29 cellular contexts compared by ENCODE assay signal in genomic region chr7:143131777-143132176, GRCh38. TPM values are rescaled to one million over a fixed set of nuclear protein-coding genes. Genes with fewer than 3 reads are reported as not detected.
DNase-seq lines count a peak whose midpoint lies in the region; ATAC-seq and TF ChIP-seq lines count a peak whose summit lies in the region.
"Had no signal": no experiment of that assay in that cellular context is flagged by ENCODE, and none has a peak within 500 bp of the region (broad histone marks: within the 10 kb centered on the region; RNA-seq: fewer than 3 reads in every experiment).

PIP (plus strand) TSS chr7:143132077; CDS start chr7:143132117, 40 bp downstream.

- no peak for TF ChIP-seq EP300 in suprapubic skin (IDR thresholded peaks at IDR 0.05)

- H3K27ac Mint-ChIP-seq in GM23338: no peak within 1 kb of the TSS
- peak within 1 kb of the TSS; percentile 86 for H3K27ac Mint-ChIP-seq in dendritic cell treated with granulocyte-macrophage colony-stimulating factor and Interleukin-4, amounts not matched to agents 40 ng/mL and 50 ng/mL, for 4 days
- H3K27ac Mint-ChIP-seq: CD8-positive, alpha-beta memory T cell had no signal

- no peaks in the 10 kb centered on the region for H3F3A ChIP-seq in GM23338 (replicated peaks; ENCODE audit: low read depth)

- no peaks in the 10 kb centered on the region for H3K36me3 ChIP-seq in GM23338 (ENCODE audit: insufficient read depth)
- H3K36me3 ChIP-seq in suprapubic skin: no peaks in the 10 kb centered on the region
- H3K36me3 ChIP-seq: MG63, SJSA1 had no signal

- DNase-seq in GM23338 (ENCODE audit: low spot score) (peak; percentile 5), lower leg skin (ENCODE audit: low spot score in 2 of 2) (no peak), suprapubic skin (ENCODE audit: low spot score in 2 of 2) (no peak), NCI-H774 (lab: John Stamatoyannopoulos, UW) (no peak), LoVo (ENCODE audit: low spot score) (no peak)
- DNase-seq: C1 segment of cervical spinal cord; CD8-positive, alpha-beta memory T cell; DMS 273 treated with DMSO at 0.1 percent for 48 hours; DMS79; EL; GDM1; MG63; NCI-H1105 treated with DMSO at 0.1 percent for 48 hours; NCI-H146; NCI-H1930; NCI-H2107; NCI-H446; NCI-H524 treated with DMSO at 0.1 percent for 48 hours; NCI-H82; NK-92 treated with Interleukin-12 subunit alpha and Interleukin-12 subunit beta, amount 100 ng/mL, for 24 hours; PC-3; Right ventricle myocardium superior had no signal

- no peak for ATAC-seq in GM23338
- ATAC-seq in GM19467 (IDR thresholded peaks at IDR 0.05; ENCODE audit: unreplicated experiment): no peak
- ATAC-seq: A549, GM12878, PC-3 had no signal

- no peaks in the 10 kb centered on the region for H3K9me3 Mint-ChIP-seq in GM23338
- no peaks in the 10 kb centered on the region for H3K9me3 Mint-ChIP-seq in dendritic cell treated with granulocyte-macrophage colony-stimulating factor and Interleukin-4, amounts not matched to agents 40 ng/mL and 50 ng/mL, for 4 days

- no peak for TF ChIP-seq POLR2A in lower leg skin (IDR thresholded peaks at IDR 0.05)
- TF ChIP-seq POLR2A in suprapubic skin (IDR thresholded peaks at IDR 0.05): no peak

- intact Hi-C loops in dendritic cell treated with granulocyte-macrophage colony-stimulating factor and Interleukin-4, amounts not matched to agents 40 ng/mL and 50 ng/mL, for 4 days (cut with micrococcal nuclease): loop anchor here (10.0 kb wide), 1 partner anchor 87 kb away; no protein-coding TSS in a partner anchor
- intact Hi-C loops in lower leg skin (cut with DNase I; ENCODE audit: low total_unique reads): no loop called here

- H2AFZ ChIP-seq in GM23338: no peak within 1 kb of the TSS

- H4K20me1 ChIP-seq in GM23338 (replicated peaks; ENCODE audit: insufficient read depth): no peaks in the 10 kb centered on the region

- H3K79me2 ChIP-seq in GM23338 (replicated peaks; ENCODE audit: insufficient read depth): no peaks in the 10 kb centered on the region

- H3K4me1 ChIP-seq in GM23338 (ENCODE audit: insufficient read depth) (no peaks in the 10 kb centered on the region), suprapubic skin (no peaks in the 10 kb centered on the region)

- no peaks in the 10 kb centered on the region for H3K27me3 ChIP-seq in GM23338 (ENCODE audit: insufficient read depth)
- no peaks in the 10 kb centered on the region for H3K27me3 ChIP-seq in suprapubic skin
- H3K27me3 ChIP-seq: MG63, SJSA1 had no signal

- H3K4me3 ChIP-seq in GM23338 (no peak within 1 kb of the TSS), lower leg skin (ENCODE audit: low read depth, poor library complexity, severe bottlenecking) (no peak within 1 kb of the TSS), suprapubic skin (no peak within 1 kb of the TSS)
- H3K4me3 ChIP-seq: A549, GM12878, MG63, SJSA1 had no signal

- no peaks in the 10 kb centered on the region for H3K36me3 Mint-ChIP-seq in GM23338 (ENCODE audit: low read depth)
- no peaks in the 10 kb centered on the region for H3K36me3 Mint-ChIP-seq in dendritic cell treated with granulocyte-macrophage colony-stimulating factor and Interleukin-4, amounts not matched to agents 40 ng/mL and 50 ng/mL, for 4 days (ENCODE audit: low read depth)
- H3K36me3 Mint-ChIP-seq: CD8-positive, alpha-beta memory T cell had no signal

- H3K27ac ChIP-seq in GM23338 (ENCODE audit: low read depth): no peak within 1 kb of the TSS
- H3K27ac ChIP-seq in suprapubic skin: no peak within 1 kb of the TSS
- H3K27ac ChIP-seq: A549, SJSA1 had no signal

- peaks cover 2% of the 10 kb centered on the region; the same call in 2 of the 3 replicates for H3K4me1 Mint-ChIP-seq in GM23338
- H3K4me1 Mint-ChIP-seq in dendritic cell treated with granulocyte-macrophage colony-stimulating factor and Interleukin-4, amounts not matched to agents 40 ng/mL and 50 ng/mL, for 4 days (ENCODE audit: low read depth): peaks cover 59% of the 10 kb centered on the region
- H3K4me1 Mint-ChIP-seq: CD8-positive, alpha-beta memory T cell had no signal

- no peak within 1 kb of the TSS for H3K4me2 ChIP-seq in GM23338
- H3K4me2 ChIP-seq: A549 had no signal

- H3K9me3 ChIP-seq in suprapubic skin: no peaks in the 10 kb centered on the region
- H3K9me3 ChIP-seq: A549, MG63, SJSA1 had no signal

- no peaks in the 10 kb centered on the region for H3K27me3 Mint-ChIP-seq in GM23338 (ENCODE audit: insufficient read depth, low read depth, poor library complexity)
- H3K27me3 Mint-ChIP-seq in dendritic cell treated with granulocyte-macrophage colony-stimulating factor and Interleukin-4, amounts not matched to agents 40 ng/mL and 50 ng/mL, for 4 days: peaks cover 2% of the 10 kb centered on the region

- no peak for TF ChIP-seq CTCF in GM23338 (conservative IDR thresholded peaks at IDR 0.05; ENCODE audit: low read depth in 2 of 2)
- no peak for TF ChIP-seq CTCF in lower leg skin (IDR thresholded peaks at IDR 0.05)
- TF ChIP-seq CTCF in suprapubic skin (IDR thresholded peaks at IDR 0.05): no peak

- no peak within 1 kb of the TSS for H3K4me3 Mint-ChIP-seq in GM23338
- H3K4me3 Mint-ChIP-seq in dendritic cell treated with granulocyte-macrophage colony-stimulating factor and Interleukin-4, amounts not matched to agents 40 ng/mL and 50 ng/mL, for 4 days: no peak within 1 kb of the TSS
- H3K4me3 Mint-ChIP-seq: CD8-positive, alpha-beta memory T cell had no signal

- peaks cover 11% of the 10 kb centered on the region for H3K9me2 ChIP-seq in GM23338 (ENCODE audit: insufficient read depth)

- 57 to 64% methylated on average over 4 of the region's 4 CpGs for WGBS in lower leg skin, 2 donors
- 56% methylated on average over 4 of the region's 4 CpGs for WGBS in suprapubic skin

TF ChIP-seq in GM23338, 12 proteins besides CTCF, POLR2A, EP300 and RAD21 (continues in another document):
- TF ChIP-seq ZNF114 (CRISPR knock-in tag; IDR thresholded peaks at IDR 0.05) (no peak), STAT1 (IDR thresholded peaks at IDR 0.05; ENCODE audit: unreplicated experiment) (no peak), REST (IDR thresholded peaks at IDR 0.05; ENCODE audit: unreplicated experiment) (no peak), ETS1 (IDR thresholded peaks at IDR 0.05) (no peak)

RNA-seq across cellular contexts. Expression of gene PIP, which starts in this region (rescaled TPM):
- total RNA-seq in GM23338 (2014; rRNA removed; shearing (Covaris generic)): not detected in 2 replicates
- polyA plus RNA-seq in GM23338 (2016; fragmentation: Nextera tagmentation; extraction: Ambion mirVana): not detected in 2 replicates
- 1,000 to 10,000 TPM in 1 of 4 donors, 100 to 1,000 TPM in 2, 10 to 100 TPM in 1; 64.4 to 1,497 (median 370) TPM for total RNA-seq in lower leg skin
- 1,000 to 10,000 TPM in 2 of 4 donors, 100 to 1,000 TPM in 2; 126 to 1,475 (median 815) TPM for total RNA-seq in suprapubic skin
- total RNA-seq: CD8-positive, alpha-beta memory T cell; GM12878; H4; HT-29; PC-3; Right ventricle myocardium superior; SJSA1 had no signal
- polyA plus RNA-seq: CD8-positive, alpha-beta memory T cell; GM12878 had no signal

Comparison
In these comparisons a context has a peak if more than half of its experiments do, and no peak if none do; other contexts are left out.
1. RNA of gene PIP (total RNA-seq): 126 to 1,475 TPM in suprapubic skin and 64.4 to 1,497 TPM in lower leg skin; not detected in GM23338; every median in the first group is over 10 times any median in the second.
2. Peak in DNase-seq in GM23338; RNA of the gene not detected or under 1 TPM.